Comparison of ENCODE assay signal across 1 cellular context in the genomic region with DNA sequence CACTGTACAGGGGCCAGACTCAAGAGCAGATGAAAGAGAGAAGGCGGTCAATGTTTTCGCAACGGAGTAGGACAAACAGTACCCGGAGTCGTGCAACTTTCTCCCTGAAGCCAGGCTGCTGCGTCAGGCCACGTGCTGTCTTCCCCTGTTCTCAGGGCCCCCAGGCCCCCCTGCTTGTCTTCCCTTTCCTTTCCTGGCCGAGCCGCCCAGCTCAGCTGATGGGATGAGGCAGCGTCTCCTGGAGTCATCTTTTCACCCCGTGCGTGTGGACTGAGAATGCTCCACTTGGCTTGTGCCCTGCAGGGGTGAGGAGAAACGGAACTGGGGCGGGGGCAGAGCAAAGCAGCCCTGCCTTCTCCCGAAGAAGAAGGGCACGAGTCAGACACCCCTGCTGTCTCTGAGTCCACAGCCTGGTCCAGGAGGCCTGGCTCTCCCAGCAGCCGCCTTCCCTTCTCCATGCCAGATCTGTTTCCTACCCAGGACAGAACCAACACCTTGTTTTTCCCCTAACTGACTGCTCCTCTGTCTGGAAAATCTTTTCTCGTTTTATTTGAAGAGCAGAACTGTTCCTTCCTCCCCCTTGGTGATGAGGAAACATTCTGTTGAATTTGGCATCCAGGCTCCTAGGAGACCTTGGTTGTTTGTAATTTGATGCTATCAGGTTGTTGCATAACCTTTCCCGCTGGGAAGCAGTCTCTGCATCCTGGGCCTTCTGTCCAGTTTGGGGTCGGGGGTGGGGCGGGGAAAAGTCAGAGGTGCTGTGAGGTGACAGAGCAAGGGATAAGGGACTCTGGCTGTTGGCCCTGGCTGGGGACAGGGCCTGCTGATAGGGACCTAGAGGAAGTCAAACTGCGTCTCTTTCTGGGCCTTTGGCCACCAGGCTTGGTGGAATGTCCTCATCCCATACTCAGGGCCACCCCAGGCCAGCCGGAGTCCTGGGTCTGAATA.
A peak's percentile ranks its signal among the peaks of the same experiment; 100 is the strongest.
TF ChIP-seq lines count a peak whose summit lies in the region.

No MANE protein-coding gene starts in this region.

TF ChIP-seq in IMR-90, 13 proteins besides CTCF, POLR2A, EP300 and RAD21 (continued from another document):
- TF ChIP-seq, protein P1, sequence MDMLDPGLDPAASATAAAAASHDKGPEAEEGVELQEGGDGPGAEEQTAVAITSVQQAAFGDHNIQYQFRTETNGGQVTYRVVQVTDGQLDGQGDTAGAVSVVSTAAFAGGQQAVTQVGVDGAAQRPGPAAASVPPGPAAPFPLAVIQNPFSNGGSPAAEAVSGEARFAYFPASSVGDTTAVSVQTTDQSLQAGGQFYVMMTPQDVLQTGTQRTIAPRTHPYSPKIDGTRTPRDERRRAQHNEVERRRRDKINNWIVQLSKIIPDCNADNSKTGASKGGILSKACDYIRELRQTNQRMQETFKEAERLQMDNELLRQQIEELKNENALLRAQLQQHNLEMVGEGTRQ (IDR thresholded peaks at IDR 0.05; ENCODE audit: low read depth, low read length), result peak; percentile 92
- TF ChIP-seq MAZ (IDR thresholded peaks at IDR 0.05; ENCODE audit: borderline replicate concordance, low read depth, low read length) (peak; percentile 86), BHLHE40 (IDR thresholded peaks at IDR 0.05; ENCODE audit: low read depth, low read length) (peak; percentile 87), CHD1 (IDR thresholded peaks at IDR 0.05; ENCODE audit: low read depth, low read length) (peak; percentile 90; the same call in 1 of the 2 replicates), CEBPB (IDR thresholded peaks at IDR 0.05; ENCODE audit: low read depth, low read length) (peak; percentile 97), MAFK (IDR thresholded peaks at IDR 0.05; ENCODE audit: low read depth, low read length) (peak; percentile 43; the same call in 1 of the 2 replicates), NFE2L2 (IDR thresholded peaks at IDR 0.05; ENCODE audit: low read depth, low read length) (peak; percentile 82), RFX5 (IDR thresholded peaks at IDR 0.05; ENCODE audit: low read depth, low read length) (no peak), FOS (IDR thresholded peaks at IDR 0.05; ENCODE audit: low read depth, low read length) (peak; percentile 70)
TF ChIP-seq in IMR-90: peak in this region for 10.
